11 cellular contexts compared by ENCODE assay signal in the genomic region with DNA sequence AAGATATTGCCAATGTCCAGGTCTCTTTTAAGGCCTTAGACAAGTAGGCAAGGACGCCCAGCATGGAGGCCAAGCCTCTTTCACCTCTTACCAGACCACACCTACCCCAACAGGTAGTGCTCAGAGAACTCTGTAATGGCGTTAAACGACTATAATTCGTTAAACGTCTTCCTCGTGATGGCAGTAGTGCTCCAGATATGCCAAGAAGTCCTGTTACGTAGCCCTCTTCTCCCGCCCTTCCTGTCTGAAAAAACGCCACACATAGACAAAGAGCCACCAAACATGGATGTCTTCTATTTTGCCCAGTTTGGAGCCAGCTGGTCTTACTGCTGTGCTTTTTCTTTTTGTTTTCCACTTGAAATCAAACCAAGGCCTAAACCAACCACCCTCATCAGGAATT.
DNase-seq lines count a peak whose midpoint lies in the region; ATAC-seq and TF ChIP-seq lines count a peak whose summit lies in the region.
"Had no signal": no experiment of that assay in that cellular context is flagged by ENCODE, and none has a peak within 500 bp of the region (broad histone marks: within the 10 kb centered on the region; RNA-seq: fewer than 3 reads in every experiment).

No MANE protein-coding gene starts in this region.

- intact Hi-C loops in colonic mucosa (cut with DNase I) (no loop called here), sciatic nerve (cut with DNase I) (no loop called here)

- peak; percentile 17 for TF ChIP-seq CTCF in colonic mucosa (IDR thresholded peaks at IDR 0.05)

- H3K9me3 ChIP-seq in colonic mucosa, result no peaks in the 10 kb centered on the region

- H3K27me3 ChIP-seq in colonic mucosa, result no peaks in the 10 kb centered on the region

- peak; percentile 12 for DNase-seq in NCI-H345 (lab: John Stamatoyannopoulos, UW)
- DNase-seq in NCI-H345 treated with DMSO at 0.1 percent for 48 hours (lab: John Stamatoyannopoulos, UW; ENCODE audit: unreplicated experiment), result no peak
- DNase-seq in M059J (ENCODE audit: low read depth), result peak; percentile 21
- peak; percentile 89 for DNase-seq in colonic mucosa
- peak; percentile 89 for DNase-seq in sciatic nerve (ENCODE audit: low spot score)
- no peak for DNase-seq in erythroblast (lab: John Stamatoyannopoulos, UW)
- DNase-seq: activated CD4-positive, alpha-beta T cell treated with anti-CD3 and anti-CD28 coated beads, Interleukin-2, amount 50 U/mL, for 48 hours; NCI-H510A had no signal

- H3K27ac ChIP-seq in colonic mucosa, result no peak overlapping the region
- H3K27ac ChIP-seq: parathyroid adenoma had no signal

- TF ChIP-seq POLR2A in erythroblast (IDR thresholded peaks at IDR 0.05; ENCODE audit: low read length), result no peak

- no peak overlapping the region for H3K9ac ChIP-seq in colonic mucosa (ENCODE audit: low read depth in 2 of 2, low read length in 2 of 2)
- H3K9ac ChIP-seq: parathyroid adenoma had no signal

- no peak overlapping the region for H3K4me3 ChIP-seq in colonic mucosa

- no peaks in the 10 kb centered on the region for H3K4me1 ChIP-seq in colonic mucosa
- H3K4me1 ChIP-seq: parathyroid adenoma had no signal

- no peaks in the 10 kb centered on the region for H3K36me3 ChIP-seq in colonic mucosa

- peak; percentile 98 for ATAC-seq in sciatic nerve
- no peak for ATAC-seq in GM21367 (IDR thresholded peaks at IDR 0.05; ENCODE audit: unreplicated experiment)
- no peak for ATAC-seq in HG03460 (IDR thresholded peaks at IDR 0.05; ENCODE audit: unreplicated experiment)

Comparison
In these comparisons a context has a peak if more than half of its experiments do, and no peak if none do; other contexts are left out.
1. DNase-seq: peak in NCI-H345 (single experiment), M059J (single experiment), colonic mucosa (single experiment) and sciatic nerve (single experiment); none in NCI-H345 treated with DMSO at 0.1 percent for 48 hours (single experiment) and erythroblast (0 of 2).